Comparison of ENCODE assay signal across 29 cellular contexts in genomic region chr5:125913200-125913599, GRCh38.
"Had no signal": no experiment of that assay in that cellular context is flagged by ENCODE, and none has a peak within 500 bp of the region (broad histone marks: within the 10 kb centered on the region; RNA-seq: fewer than 3 reads in every experiment).

No MANE protein-coding gene starts in this region.

- H3K27ac Mint-ChIP-seq: activated CD4-positive, alpha-beta memory T cell treated with anti-CD3 and anti-CD28 coated beads, Interleukin-2, amount 10 ng/mL, durations not matched to agents 7 days and 5 days; activated CD4-positive, alpha-beta T cell treated with anti-CD3 and anti-CD28 coated beads, Interleukin-2, amount 10 ng/mL, durations not matched to agents 7 days and 5 days; activated naive CD4-positive, alpha-beta T cell treated with anti-CD3 and anti-CD28 coated beads, Interleukin-2, amount 10 ng/mL, durations not matched to agents 7 days and 5 days; activated naive CD4-positive, alpha-beta T cell treated with anti-CD3 and anti-CD28 coated beads, Interleukin-2, amount 50 U/mL, for 72 hours; activated naive CD8-positive, alpha-beta T cell treated with anti-CD3 and anti-CD28 coated beads, Interleukin-2, amount 10 ng/mL, durations not matched to agents 7 days and 5 days; activated T-cell treated with anti-CD3 and anti-CD28 coated beads, Interleukin-2, amount 50 U/mL, for 24 hours; activated T-cell treated with anti-CD3 and anti-CD28 coated beads, Interleukin-2, amount 50 U/mL, for 72 hours; dendritic cell treated with granulocyte-macrophage colony-stimulating factor and Interleukin-4, amounts not matched to agents 40 ng/mL and 50 ng/mL, for 4 days; endodermal cell; WTC11 had no signal

- H3K27me3 ChIP-seq: body of pancreas, dorsolateral prefrontal cortex, esophagus muscularis mucosa, gastroesophageal sphincter had no signal

- H3K4me1 ChIP-seq: body of pancreas, esophagus muscularis mucosa, gastroesophageal sphincter had no signal

- H3K4me1 Mint-ChIP-seq: activated CD4-positive, alpha-beta memory T cell treated with anti-CD3 and anti-CD28 coated beads, Interleukin-2, amount 10 ng/mL, durations not matched to agents 7 days and 5 days; activated CD4-positive, alpha-beta T cell treated with anti-CD3 and anti-CD28 coated beads, Interleukin-2, amount 10 ng/mL, durations not matched to agents 7 days and 5 days; activated naive CD4-positive, alpha-beta T cell treated with anti-CD3 and anti-CD28 coated beads, Interleukin-2, amount 10 ng/mL, durations not matched to agents 7 days and 5 days; activated naive CD8-positive, alpha-beta T cell treated with anti-CD3 and anti-CD28 coated beads, Interleukin-2, amount 10 ng/mL, durations not matched to agents 7 days and 5 days; central memory CD8-positive, alpha-beta T cell; endodermal cell; WTC11 had no signal

- H3K27me3 Mint-ChIP-seq: activated CD4-positive, alpha-beta memory T cell treated with anti-CD3 and anti-CD28 coated beads, Interleukin-2, amount 10 ng/mL, durations not matched to agents 7 days and 5 days; activated CD4-positive, alpha-beta T cell treated with anti-CD3 and anti-CD28 coated beads, Interleukin-2, amount 10 ng/mL, durations not matched to agents 7 days and 5 days; activated naive CD4-positive, alpha-beta T cell treated with anti-CD3 and anti-CD28 coated beads, Interleukin-2, amount 10 ng/mL, durations not matched to agents 7 days and 5 days; activated naive CD8-positive, alpha-beta T cell treated with anti-CD3 and anti-CD28 coated beads, Interleukin-2, amount 10 ng/mL, durations not matched to agents 7 days and 5 days; activated T-cell treated with anti-CD3 and anti-CD28 coated beads, Interleukin-2, amount 50 U/mL, for 24 hours; central memory CD8-positive, alpha-beta T cell; dendritic cell treated with granulocyte-macrophage colony-stimulating factor and Interleukin-4, amounts not matched to agents 40 ng/mL and 50 ng/mL, for 4 days had no signal

- H3K4me3 ChIP-seq: body of pancreas, coronary artery, dorsolateral prefrontal cortex, esophagus muscularis mucosa, gastroesophageal sphincter had no signal

- H3K9me3 ChIP-seq: body of pancreas had no signal

- DNase-seq: activated CD4-positive, alpha-beta memory T cell treated with anti-CD3 and anti-CD28 coated beads, Interleukin-2, amount 10 ng/mL, durations not matched to agents 7 days and 5 days; activated CD4-positive, alpha-beta T cell treated with anti-CD3 and anti-CD28 coated beads for 1 hour; activated CD4-positive, alpha-beta T cell treated with anti-CD3 and anti-CD28 coated beads for 4 hours; activated CD4-positive, alpha-beta T cell treated with anti-CD3 and anti-CD28 coated beads, Interleukin-2, amount 10 ng/mL, durations not matched to agents 7 days and 5 days; activated CD4-positive, alpha-beta T cell treated with anti-CD3 and anti-CD28 coated beads, Interleukin-2, amount 50 U/mL, for 4 hours; activated CD8-positive, alpha-beta memory T cell treated with anti-CD3 and anti-CD28 coated beads, Interleukin-2, amount 50 U/mL, for 48 hours; activated gamma-delta T cell; activated naive CD4-positive, alpha-beta T cell; activated naive CD4-positive, alpha-beta T cell treated with anti-CD3 and anti-CD28 coated beads, Interleukin-2, amount 10 ng/mL, durations not matched to agents 7 days and 5 days; activated naive CD8-positive, alpha-beta T cell treated with anti-CD3 and anti-CD28 coated beads, Interleukin-2, amount 10 ng/mL, durations not matched to agents 7 days and 5 days; activated T-cell treated with anti-CD3 and anti-CD28 coated beads for 4 hours; activated T-cell treated with anti-CD3 and anti-CD28 coated beads, Interleukin-2, amount 50 U/mL, for 24 hours; activated T-cell treated with anti-CD3 and anti-CD28 coated beads, Interleukin-2, amount 50 U/mL, for 72 hours; body of pancreas; dorsolateral prefrontal cortex; effector memory CD4-positive, alpha-beta T cell; endodermal cell; erythroblast; foreskin melanocyte; head of caudate nucleus; T-helper 2 cell had no signal

- H3K36me3 ChIP-seq: esophagus muscularis mucosa, gastroesophageal sphincter had no signal

- H3K4me3 Mint-ChIP-seq: activated CD4-positive, alpha-beta memory T cell treated with anti-CD3 and anti-CD28 coated beads, Interleukin-2, amount 10 ng/mL, durations not matched to agents 7 days and 5 days; activated CD4-positive, alpha-beta T cell treated with anti-CD3 and anti-CD28 coated beads, Interleukin-2, amount 10 ng/mL, durations not matched to agents 7 days and 5 days; activated naive CD4-positive, alpha-beta T cell treated with anti-CD3 and anti-CD28 coated beads, Interleukin-2, amount 10 ng/mL, durations not matched to agents 7 days and 5 days; activated naive CD8-positive, alpha-beta T cell treated with anti-CD3 and anti-CD28 coated beads, Interleukin-2, amount 10 ng/mL, durations not matched to agents 7 days and 5 days; activated T-cell treated with anti-CD3 and anti-CD28 coated beads, Interleukin-2, amount 50 U/mL, for 24 hours; activated T-cell treated with anti-CD3 and anti-CD28 coated beads, Interleukin-2, amount 50 U/mL, for 72 hours; central memory CD8-positive, alpha-beta T cell; dendritic cell treated with granulocyte-macrophage colony-stimulating factor and Interleukin-4, amounts not matched to agents 40 ng/mL and 50 ng/mL, for 4 days; endodermal cell; WTC11 had no signal

- H3K36me3 Mint-ChIP-seq: activated naive CD4-positive, alpha-beta T cell treated with anti-CD3 and anti-CD28 coated beads, Interleukin-2, amount 10 ng/mL, durations not matched to agents 7 days and 5 days; activated naive CD8-positive, alpha-beta T cell treated with anti-CD3 and anti-CD28 coated beads, Interleukin-2, amount 10 ng/mL, durations not matched to agents 7 days and 5 days had no signal

- H3K27ac ChIP-seq: body of pancreas, coronary artery, dorsolateral prefrontal cortex, esophagus muscularis mucosa, gastroesophageal sphincter, VCaP had no signal
